In the genomic region with DNA sequence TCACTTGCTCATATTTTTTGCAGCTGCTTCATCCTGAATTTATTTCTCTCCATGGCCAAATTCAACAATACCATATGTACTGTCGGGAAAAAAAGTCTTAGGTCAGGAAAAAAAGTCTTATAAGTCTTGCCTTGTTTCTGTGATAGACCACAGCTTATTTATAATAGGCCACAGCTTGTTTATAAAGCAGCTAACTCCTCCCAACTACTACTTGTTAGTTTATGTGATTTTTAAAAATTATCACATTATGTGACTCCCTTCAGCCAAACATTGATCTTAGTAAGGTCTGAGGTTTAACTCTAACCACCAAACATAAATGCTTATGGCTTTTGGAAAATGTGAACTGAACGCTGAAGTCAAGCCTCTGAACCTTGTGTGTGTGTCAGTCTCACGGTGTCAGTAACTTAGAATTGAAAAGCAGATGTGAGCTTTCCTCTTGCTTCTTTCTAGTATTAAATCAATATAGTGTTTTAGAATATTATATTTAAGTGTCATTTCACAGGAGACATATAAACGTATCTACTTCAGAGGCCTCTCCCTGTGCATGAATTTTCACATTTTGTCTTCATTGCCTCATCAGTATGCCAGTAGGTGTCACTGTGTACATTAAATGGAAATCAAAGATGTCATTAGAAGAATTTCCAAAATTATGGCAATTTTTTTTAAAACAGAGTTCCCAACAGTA, we compare ENCODE assay signal across 8 cellular contexts. TPM values are rescaled to one million over a fixed set of nuclear protein-coding genes. Genes with fewer than 3 reads are reported as not detected.
DNase-seq lines count a peak whose midpoint lies in the region; ATAC-seq and TF ChIP-seq lines count a peak whose summit lies in the region.

No MANE protein-coding gene starts in this region.

- H3K9me3 ChIP-seq in colonic mucosa, result no peaks in the 10 kb centered on the region
- H3K9me3 ChIP-seq in CD4-positive, alpha-beta memory T cell (ENCODE audit: control insufficient read depth in 1 of 2, low read length in 2 of 2), result no peaks in the 10 kb centered on the region

- H3K36me3 ChIP-seq in colonic mucosa, result no peaks in the 10 kb centered on the region
- H3K36me3 ChIP-seq in CD4-positive, alpha-beta memory T cell (ENCODE audit: insufficient read depth, low read length), result no peaks in the 10 kb centered on the region

- H3K27me3 ChIP-seq in colonic mucosa, result no peaks in the 10 kb centered on the region
- H3K27me3 ChIP-seq in CD4-positive, alpha-beta memory T cell (ENCODE audit: insufficient read depth, low read length), result no peaks in the 10 kb centered on the region

- peak; percentile 35 for TF ChIP-seq CTCF in GM10248 (IDR thresholded peaks at IDR 0.05; ENCODE audit: control extremely low read depth, extremely low read depth, low read depth, missing control alignments)
- TF ChIP-seq CTCF in colonic mucosa (IDR thresholded peaks at IDR 0.05), result peak; percentile 54
- TF ChIP-seq CTCF in osteocyte (IDR thresholded peaks at IDR 0.05), result peak; percentile 76

- H3K9ac ChIP-seq in colonic mucosa (ENCODE audit: low read depth in 2 of 2, low read length in 2 of 2), result no peak overlapping the region

- ATAC-seq in GM18867 (IDR thresholded peaks at IDR 0.05; ENCODE audit: unreplicated experiment) (no peak), GM21717 (IDR thresholded peaks at IDR 0.05; ENCODE audit: unreplicated experiment) (no peak)

- POLR2A ChIA-PET in GM10248 (lab: Yijun Ruan, JAX), result no interaction called here
- POLR2A ChIA-PET in CD4-positive, alpha-beta memory T cell (lab: Charles Lee; ENCODE audit: partially characterized antibody), result interaction anchor here (0.6 kb wide), 1 partner anchor 121 kb away, joined by 3 read pairs; the partner anchor contains the start of gene SNX2

- H3K27ac ChIP-seq in colonic mucosa, result no peak overlapping the region
- no peak overlapping the region for H3K27ac ChIP-seq in CD4-positive, alpha-beta memory T cell (ENCODE audit: low read depth, low read length)

- no peaks in the 10 kb centered on the region for H3K27me3 Mint-ChIP-seq in osteocyte (ENCODE audit: unreplicated experiment)
- H3K27me3 Mint-ChIP-seq in CD4-positive, alpha-beta memory T cell, result no peaks in the 10 kb centered on the region

- H3K27ac Mint-ChIP-seq in osteocyte (ENCODE audit: unreplicated experiment), result no peak overlapping the region
- no peak overlapping the region for H3K27ac Mint-ChIP-seq in CD4-positive, alpha-beta memory T cell

- no peaks in the 10 kb centered on the region for H3K4me1 Mint-ChIP-seq in osteocyte (ENCODE audit: unreplicated experiment)
- H3K4me1 Mint-ChIP-seq in CD4-positive, alpha-beta memory T cell, result peaks cover 2 to 8% (median 3%) of the 10 kb centered on the region in 4 donors

- CTCF ChIA-PET in GM10248 (lab: Yijun Ruan, JAX), result interaction anchor here (0.5 to 2.1 kb wide), 7 partner anchors 10 to 710 kb away, joined by 3 to 5 read pairs (median 3); no protein-coding TSS in a partner anchor
- CTCF ChIA-PET in CD4-positive, alpha-beta memory T cell (lab: Charles Lee; ENCODE audit: partially characterized antibody), result interaction anchor here (1.0 to 2.4 kb wide), 3 partner anchors 478 to 714 kb away, joined by 3 to 6 read pairs (median 3); no protein-coding TSS in a partner anchor

- DNase-seq in GM10248 (ENCODE audit: extremely low spot score) (no peak), NCI-H1048 (lab: John Stamatoyannopoulos, UW) (peak; percentile 25), colonic mucosa (no peak), osteocyte (ENCODE audit: extremely low spot score, unreplicated experiment) (no peak), NOMO-1 treated with DMSO at 0.1 percent for 48 hours (lab: John Stamatoyannopoulos, UW; ENCODE audit: unreplicated experiment) (no peak)
- no peak for DNase-seq in CD4-positive, alpha-beta memory T cell

- H3K36me3 Mint-ChIP-seq in osteocyte (ENCODE audit: unreplicated experiment), result no peaks in the 10 kb centered on the region
- no peaks in the 10 kb centered on the region for H3K36me3 Mint-ChIP-seq in CD4-positive, alpha-beta memory T cell

- no peak overlapping the region for H3K4me3 ChIP-seq in colonic mucosa
- no peak overlapping the region for H3K4me3 ChIP-seq in CD4-positive, alpha-beta memory T cell (ENCODE audit: low read length in 2 of 2)

- H3K4me3 Mint-ChIP-seq in osteocyte (ENCODE audit: unreplicated experiment), result no peak overlapping the region
- no peak overlapping the region for H3K4me3 Mint-ChIP-seq in CD4-positive, alpha-beta memory T cell

- H3K9me3 Mint-ChIP-seq in osteocyte (ENCODE audit: unreplicated experiment), result no peaks in the 10 kb centered on the region
- H3K9me3 Mint-ChIP-seq in CD4-positive, alpha-beta memory T cell, result no peaks in the 10 kb centered on the region

- H3K4me1 ChIP-seq in colonic mucosa, result no peaks in the 10 kb centered on the region
- H3K4me1 ChIP-seq in CD4-positive, alpha-beta memory T cell (ENCODE audit: insufficient read depth, low read length), result peaks cover 3% of the 10 kb centered on the region

- intact Hi-C loops in colonic mucosa (cut with DNase I), result loop anchor here (10.0 kb wide), 2 partner anchors 448 to 478 kb away; no protein-coding TSS in a partner anchor
- intact Hi-C loops in CD4-positive, alpha-beta memory T cell (cut with micrococcal nuclease), result loop anchor here (1.0 to 5.0 kb wide), 2 partner anchors 471 to 715 kb away; no protein-coding TSS in a partner anchor

RNA-seq across cellular contexts. Expression of gene SNX24, which starts 51.3 kb away (rescaled TPM):
- total RNA-seq in colonic mucosa (10 to 100 TPM in 1 of 2 donors, 1 to 10 TPM in 1; 8.8 to 17.0 TPM), osteocyte (7.0 and 10.2 TPM in 2 replicates)
- total RNA-seq in CD4-positive, alpha-beta memory T cell, result 1 to 10 TPM; 4.4 to 7.2 TPM
- 1 to 10 TPM; 2.7 to 4.3 TPM for polyA plus RNA-seq in CD4-positive, alpha-beta memory T cell
